2 cellular contexts compared by ENCODE assay signal in genomic region chr9:91972076-91972626, GRCh38.
TF ChIP-seq lines count a peak whose summit lies in the region.

No MANE protein-coding gene starts in this region.

TF ChIP-seq in GM23338, 12 proteins besides CTCF, POLR2A, EP300 and RAD21:
- TF ChIP-seq ZNF114 (CRISPR knock-in tag; IDR thresholded peaks at IDR 0.05) = no peak
- TF ChIP-seq JUNB (IDR thresholded peaks at IDR 0.05; ENCODE audit: unreplicated experiment) = no peak
- no peak for TF ChIP-seq POLR2AphosphoS5 (IDR thresholded peaks at IDR 0.05; ENCODE audit: low read depth)
- TF ChIP-seq CREB1 (CRISPR knock-in tag; IDR thresholded peaks at IDR 0.05; ENCODE audit: low read depth) = no peak
- no peak for TF ChIP-seq STAT1 (IDR thresholded peaks at IDR 0.05; ENCODE audit: unreplicated experiment)
- TF ChIP-seq ZNF462 (CRISPR knock-in tag; IDR thresholded peaks at IDR 0.05) = no peak

TF ChIP-seq in H1, 55 proteins besides CTCF, POLR2A, EP300 and RAD21:
- TF ChIP-seq POU5F1 (IDR thresholded peaks at IDR 0.05; ENCODE audit: low read depth, low read length) (no peak), FOSL1 (IDR thresholded peaks at IDR 0.05; ENCODE audit: insufficient read depth, low read depth, low read length) (no peak), SP4 (IDR thresholded peaks at IDR 0.05; ENCODE audit: low read length) (no peak), SP2 (IDR thresholded peaks at IDR 0.05; ENCODE audit: low read length) (no peak), CBX8 (IDR thresholded peaks at IDR 0.05; ENCODE audit: borderline replicate concordance, low read depth, low read length) (no peak), ZNF274 (IDR thresholded peaks at IDR 0.05; ENCODE audit: borderline replicate concordance, extremely low read depth, low read length) (no peak), POLR2AphosphoS5 (IDR thresholded peaks at IDR 0.05; ENCODE audit: low read depth, low read length) (no peak), SUZ12 (IDR thresholded peaks at IDR 0.05; ENCODE audit: low read length) (no peak), CBX5 (IDR thresholded peaks at IDR 0.05; ENCODE audit: low read depth, low read length) (no peak), USF2 (IDR thresholded peaks at IDR 0.05; ENCODE audit: low read length) (no peak), ASH2L (IDR thresholded peaks at IDR 0.05; ENCODE audit: low read length) (no peak), SP1 (IDR thresholded peaks at IDR 0.05; ENCODE audit: low read depth, low read length) (no peak), ATF2 (IDR thresholded peaks at IDR 0.05; ENCODE audit: low read length) (no peak), BCL11A (IDR thresholded peaks at IDR 0.05; ENCODE audit: low read depth in 2 of 2, low read length in 2 of 2) (no peak), NANOG (IDR thresholded peaks at IDR 0.05; ENCODE audit: insufficient read depth, low read depth, low read length, poor library complexity, severe bottlenecking) (no peak), TAF1 (IDR thresholded peaks at IDR 0.05; ENCODE audit: low read depth, low read length) (no peak), SIN3A (conservative IDR thresholded peaks at IDR 0.05 in 1 of 2, IDR thresholded peaks at IDR 0.05 in 1 of 2; ENCODE audit: low read depth in 1 of 2, low read length in 2 of 2) (no peak)
